Comparison of ENCODE assay signal across 15 cellular contexts in the genomic region with DNA sequence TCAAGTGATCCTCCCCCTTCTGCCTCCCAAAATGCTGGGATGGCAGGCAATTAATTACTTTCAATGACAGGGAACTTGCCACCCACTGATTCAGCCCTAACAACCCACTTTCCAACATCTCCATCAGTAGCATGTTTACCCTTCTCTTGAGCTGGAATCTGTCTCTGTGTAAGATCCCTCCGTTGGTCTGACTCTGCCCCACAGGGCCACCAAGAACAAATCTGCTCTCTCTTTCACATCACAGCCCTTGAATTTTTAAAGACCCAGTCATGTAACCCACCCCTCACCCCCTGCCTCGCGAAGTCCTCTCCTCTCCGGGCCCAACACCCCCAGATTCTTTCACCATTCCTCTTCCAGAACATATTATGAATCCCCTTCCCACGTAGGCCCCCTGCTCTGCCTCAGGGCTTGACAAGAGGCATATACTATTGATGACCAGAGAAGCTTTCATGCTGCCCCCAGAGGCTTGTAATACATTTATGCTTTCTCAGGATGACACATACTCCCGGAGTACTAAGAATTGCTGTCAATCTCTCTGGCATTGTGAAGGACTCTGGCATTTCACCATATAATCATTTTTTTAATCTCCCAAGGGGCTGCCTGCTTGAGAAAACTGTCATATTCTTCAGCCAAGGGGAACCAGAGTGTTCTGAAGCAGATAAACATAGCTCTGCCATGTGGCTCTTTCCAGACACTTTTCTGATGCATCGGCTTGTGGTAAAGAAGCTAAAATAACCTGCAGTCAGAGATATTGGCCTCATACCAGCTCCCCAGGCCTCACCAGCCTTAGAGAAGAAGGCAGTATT.
"Had no signal": no experiment of that assay in that cellular context is flagged by ENCODE, and none has a peak within 500 bp of the region (broad histone marks: within the 10 kb centered on the region; RNA-seq: fewer than 3 reads in every experiment).

No MANE protein-coding gene starts in this region.

- H3K27me3 ChIP-seq: brain microvascular endothelial cell, gastroesophageal sphincter, ovary, thyroid gland had no signal

- H3K27ac Mint-ChIP-seq: activated naive CD4-positive, alpha-beta T cell treated with anti-CD3 and anti-CD28 coated beads for 36 hours; dendritic cell treated with granulocyte-macrophage colony-stimulating factor and Interleukin-4, amounts not matched to agents 40 ng/mL and 50 ng/mL, for 4 days; mesothelial cell of epicardium; stimulated activated naive CD8-positive, alpha-beta T cell treated with anti-CD3 and anti-CD28 coated beads, Interleukin-15, amount 100 ng/mL, for 72 hours; T-helper 1 cell treated with Interleukin-12 subunit alpha and Interleukin-12 subunit beta and Interleukin-4 antibody, amounts not matched to agents 30 μg/mL and 1 μg/mL, for 36 hours had no signal

- H3K27ac ChIP-seq: brain microvascular endothelial cell, gastroesophageal sphincter, ovary, thyroid gland had no signal

- H3K36me3 Mint-ChIP-seq: mesothelial cell of epicardium had no signal

- H3K36me3 ChIP-seq: brain microvascular endothelial cell, gastroesophageal sphincter, ovary, thyroid gland had no signal

- H3K4me3 ChIP-seq: gastroesophageal sphincter, ovary, thyroid gland had no signal

- DNase-seq: activated CD4-positive, alpha-beta T cell treated with anti-CD3 and anti-CD28 coated beads for 48 hours; activated naive CD4-positive, alpha-beta T cell treated with anti-CD3 and anti-CD28 coated beads for 36 hours; brain microvascular endothelial cell; effector memory CD8-positive, alpha-beta T cell; hippocampal formation; kidney glomerular epithelial cell; ovary; stimulated activated CD4-positive, alpha-beta T cell treated with anti-CD3 and anti-CD28 coated beads, Interleukin-4, amount 100 ng/mL, for 1 hour; stimulated activated CD8-positive, alpha-beta memory T cell treated with anti-CD3 and anti-CD28 coated beads, Interleukin-4, amount 100 ng/mL, for 48 hours; stimulated activated naive CD8-positive, alpha-beta T cell treated with anti-CD3 and anti-CD28 coated beads, Interleukin-15, amount 100 ng/mL, for 72 hours; thyroid gland had no signal

- ATAC-seq: effector memory CD8-positive, alpha-beta T cell; gastroesophageal sphincter; stimulated activated naive CD8-positive, alpha-beta T cell treated with anti-CD3 and anti-CD28 coated beads, Interleukin-15, amount 100 ng/mL, for 72 hours had no signal

- H3K4me1 Mint-ChIP-seq: stimulated activated naive CD8-positive, alpha-beta T cell treated with anti-CD3 and anti-CD28 coated beads, Interleukin-15, amount 100 ng/mL, for 72 hours had no signal

- H3K27me3 Mint-ChIP-seq: dendritic cell treated with granulocyte-macrophage colony-stimulating factor and Interleukin-4, amounts not matched to agents 40 ng/mL and 50 ng/mL, for 4 days had no signal

- H3K4me3 Mint-ChIP-seq: activated naive CD4-positive, alpha-beta T cell treated with anti-CD3 and anti-CD28 coated beads for 36 hours; dendritic cell treated with granulocyte-macrophage colony-stimulating factor and Interleukin-4, amounts not matched to agents 40 ng/mL and 50 ng/mL, for 4 days; effector memory CD8-positive, alpha-beta T cell; mesothelial cell of epicardium; stimulated activated naive CD8-positive, alpha-beta T cell treated with anti-CD3 and anti-CD28 coated beads, Interleukin-15, amount 100 ng/mL, for 72 hours; T-helper 1 cell treated with Interleukin-12 subunit alpha and Interleukin-12 subunit beta and Interleukin-4 antibody, amounts not matched to agents 30 μg/mL and 1 μg/mL, for 36 hours had no signal

- H3K9me3 ChIP-seq: gastroesophageal sphincter, ovary, thyroid gland had no signal
